In genomic region chr6:152225231-152225934, GRCh38 we compare ENCODE assay signal across 27 cellular contexts.
DNase-seq lines count a peak whose midpoint lies in the region; ATAC-seq, FAIRE-seq and TF ChIP-seq lines count a peak whose summit lies in the region.
"Had no signal": no experiment of that assay in that cellular context is flagged by ENCODE, and none has a peak within 500 bp of the region (broad histone marks: within the 10 kb centered on the region; RNA-seq: fewer than 3 reads in every experiment).

No MANE protein-coding gene starts in this region.

- peak; percentile 29 for FAIRE-seq in pancreas (lab: Jason Lieb, UNC)
- FAIRE-seq: GM18507 had no signal

- H3K27me3 ChIP-seq in pancreas: no peaks in the 10 kb centered on the region
- H3K27me3 ChIP-seq: cardiac muscle cell, thyroid gland had no signal

- H3K4me3 ChIP-seq in fibroblast of mammary gland (ENCODE audit: control insufficient read depth, low read depth, low read length): no peak overlapping the region
- H3K4me3 ChIP-seq in pancreas: no peak overlapping the region
- H3K4me3 ChIP-seq: cardiac muscle cell, GM23338, thyroid gland had no signal

- intact Hi-C loops in pancreas (cut with DNase I): no loop called here
- intact Hi-C loops in posterior vena cava (cut with DNase I): no loop called here

- peaks cover 0 to 52% (median 16%) of the 10 kb centered on the region in 3 donors for H3K36me3 ChIP-seq in pancreas

- WGBS in pancreas, 2 donors: 88 to 90% methylated on average over 7 of the region's 7 CpGs

- peak; percentile 15 for DNase-seq in EH (ENCODE audit: low read depth)
- DNase-seq in amniotic epithelial cell (ENCODE audit: low read depth): peak; percentile 65
- DNase-seq in fibroblast of mammary gland (ENCODE audit: low read depth): peak; percentile 36
- DNase-seq in pancreas: no peak
- DNase-seq in AG20443 (ENCODE audit: low spot score): no peak
- no peak for DNase-seq in NCI-H146 treated with DMSO at 0.1 percent for 48 hours (lab: John Stamatoyannopoulos, UW; ENCODE audit: unreplicated experiment)
- no peak for DNase-seq in posterior vena cava (ENCODE audit: low spot score)
- no peak for DNase-seq in stimulated activated CD4-positive, alpha-beta T cell treated with anti-CD3 and anti-CD28 coated beads, Interleukin-2, amount 100 ng/mL, for 48 hours
- DNase-seq: activated B cell treated with CpG ODN at 0.5 μM for 24 hours; activated CD4-positive, alpha-beta T cell treated with anti-CD3 and anti-CD28 coated beads, Interleukin-2, amount 50 U/mL, for 4 hours; activated naive CD4-positive, alpha-beta T cell treated with anti-CD3 and anti-CD28 coated beads, Interleukin-2, amount 50 U/mL, for 16 hours; anterior cingulate cortex; CD8-positive, alpha-beta T cell; GF-D8; kidney glomerular epithelial cell; mammary epithelial cell; NCI-H146; NCI-H2171; NCI-H524; nucleus accumbens; PC-3; stimulated activated naive CD8-positive, alpha-beta T cell treated with anti-CD3 and anti-CD28 coated beads, Interleukin-15, Interleukin-2, amounts not matched to agents 100 U/mL and 50 U/mL, for 24 hours; thyroid gland had no signal

- TF ChIP-seq CTCF in fibroblast of mammary gland (conservative IDR thresholded peaks at IDR 0.05; ENCODE audit: control insufficient read depth, insufficient read depth, low read depth, low read length) (no peak), pancreas (IDR thresholded peaks at IDR 0.05) (no peak)

- H3K9me3 ChIP-seq in pancreas: peaks cover 0 to 5% (median 0%) of the 10 kb centered on the region in 4 donors
- H3K9me3 ChIP-seq: thyroid gland had no signal

- ATAC-seq in pancreas: no peak
- ATAC-seq: CD8-positive, alpha-beta T cell; GM23338; PC-3; stimulated activated naive CD8-positive, alpha-beta T cell treated with anti-CD3 and anti-CD28 coated beads, Interleukin-15, Interleukin-2, amounts not matched to agents 100 U/mL and 50 U/mL, for 24 hours had no signal

- H3K27ac ChIP-seq in pancreas: no peak overlapping the region
- H3K27ac ChIP-seq: cardiac muscle cell, KMS-11, thyroid gland had no signal

- peaks cover 0 to 4% (median 0%) of the 10 kb centered on the region in 3 donors for H3K4me1 ChIP-seq in pancreas
- H3K4me1 ChIP-seq: thyroid gland had no signal

Comparison
In these comparisons a context has a peak if more than half of its experiments do, and no peak if none do; other contexts are left out.
1. DNase-seq: peak in EH (single experiment), amniotic epithelial cell (single experiment) and fibroblast of mammary gland (single experiment); none in pancreas (0 of 6), AG20443 (single experiment), NCI-H146 treated with DMSO at 0.1 percent for 48 hours (single experiment), posterior vena cava (single experiment) and stimulated activated CD4-positive, alpha-beta T cell treated with anti-CD3 and anti-CD28 coated beads, Interleukin-2, amount 100 ng/mL, for 48 hours (0 of 2).